22 cellular contexts compared by ENCODE assay signal in the genomic region with DNA sequence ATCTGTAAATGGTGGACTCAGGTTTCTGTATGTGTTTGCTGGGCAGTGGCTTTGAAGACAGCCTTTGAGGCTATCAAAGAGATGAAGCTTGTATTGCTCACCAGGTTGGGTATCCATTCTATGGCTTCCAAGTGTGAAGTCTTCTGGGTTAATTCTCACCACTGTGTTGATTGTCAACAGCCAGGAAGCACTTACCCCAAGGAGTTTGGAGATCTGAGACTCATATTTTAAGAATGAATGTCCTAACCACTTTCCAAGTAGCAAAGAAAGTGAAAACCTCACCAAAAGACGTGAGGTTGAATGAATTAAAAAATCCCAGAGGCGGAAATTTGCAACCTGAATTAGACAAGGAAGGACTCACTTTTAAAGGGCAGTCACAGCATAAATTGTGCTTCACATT.
"Had no signal": no experiment of that assay in that cellular context is flagged by ENCODE, and none has a peak within 500 bp of the region (broad histone marks: within the 10 kb centered on the region; RNA-seq: fewer than 3 reads in every experiment).

No MANE protein-coding gene starts in this region.

- H3K9me3 ChIP-seq: left ventricle myocardium inferior, pancreas, psoas muscle, right atrium auricular region, right lobe of liver, suprapubic skin, thoracic aorta, tibial artery, upper lobe of right lung had no signal

- DNase-seq: hypothalamus; immature natural killer cell; kidney; left ventricle myocardium inferior; midbrain; naive thymus-derived CD8-positive, alpha-beta T cell; nucleus accumbens; pancreas; posterior cingulate gyrus; psoas muscle; right lobe of liver; stimulated activated CD4-positive, alpha-beta T cell treated with anti-CD3 and anti-CD28 coated beads, Interleukin-1b, Interleukin-23, amount 100 ng/mL, for 48 hours; stimulated activated CD4-positive, alpha-beta T cell treated with anti-CD3 and anti-CD28 coated beads, Interleukin-2, amount 100 ng/mL, for 48 hours; stimulated activated naive B cell treated with anti-CD40 and anti-IgM and Interleukin-4, amounts not matched to agents 10 μg/mL and 1 μg/mL and 100 μg/mL, for 72 hours; tibial artery; trophoblast cell; upper lobe of right lung had no signal

- H3K27ac ChIP-seq: left ventricle myocardium inferior, pancreas, psoas muscle, right atrium auricular region, right lobe of liver, suprapubic skin, tibial artery, upper lobe of right lung had no signal

- H3K36me3 ChIP-seq: pancreas had no signal

- H3K27me3 ChIP-seq: pancreas, right atrium auricular region, right lobe of liver, suprapubic skin, tibial artery, upper lobe of right lung had no signal

- H3K4me2 ChIP-seq: smooth muscle cell had no signal

- ATAC-seq: naive thymus-derived CD8-positive, alpha-beta T cell; pancreas; psoas muscle; right lobe of liver; stimulated activated naive B cell treated with anti-CD40 and anti-IgM and Interleukin-4, amounts not matched to agents 10 μg/mL and 1 μg/mL and 100 μg/mL, for 72 hours; upper lobe of right lung had no signal

- H3K4me1 ChIP-seq: pancreas, right atrium auricular region, right lobe of liver had no signal

- H3K4me3 ChIP-seq: left ventricle myocardium inferior, lung, pancreas, psoas muscle, right atrium auricular region, right lobe of liver, smooth muscle cell, suprapubic skin, thoracic aorta, tibial artery, upper lobe of right lung had no signal
